1 cellular context compared by ENCODE assay signal in genomic region chr12:51883998-51884675, GRCh38.
TF ChIP-seq lines count a peak whose summit lies in the region.

No MANE protein-coding gene starts in this region.

TF ChIP-seq in K562, 482 proteins besides CTCF, POLR2A, EP300 and RAD21 (continued from another document and continues in another):
- TF ChIP-seq IRF9 (tag; IDR thresholded peaks at IDR 0.05) (0 out of 2 replicates have a peak, but pooled peaks have one; percentile 60), ASH1L (IDR thresholded peaks at IDR 0.05; ENCODE audit: borderline replicate concordance, low read depth, partially characterized antibody) (no peak), REST (CRISPR knock-in tag; IDR thresholded peaks at IDR 0.05; ENCODE audit: low read depth) (no peak), SIRT6 (IDR thresholded peaks at IDR 0.05; ENCODE audit: low read depth, low read length) (no peak), NR4A1 (CRISPR knock-in tag; IDR thresholded peaks at IDR 0.05) (no peak), NR4A1 (tag; IDR thresholded peaks at IDR 0.05) (peak; percentile 38; the same call in 1 of the 2 replicates), HDAC2 (IDR thresholded peaks at IDR 0.05) (no peak), MAFG (tag; conservative IDR thresholded peaks at IDR 0.05) (no peak), E2F4 (CRISPR knock-in tag; IDR thresholded peaks at IDR 0.05; ENCODE audit: low read depth) (no peak), THRB (CRISPR knock-in tag; conservative IDR thresholded peaks at IDR 0.05) (no peak), E2F3 (CRISPR knock-in tag; IDR thresholded peaks at IDR 0.05) (no peak), DEAF1 (CRISPR knock-in tag; IDR thresholded peaks at IDR 0.05) (no peak), CCNT2 (IDR thresholded peaks at IDR 0.05; ENCODE audit: borderline replicate concordance, extremely low read depth, insufficient read length, low read depth, low read length) (peak; percentile 66), PML (IDR thresholded peaks at IDR 0.05; ENCODE audit: low read length) (no peak), NFE2 (IDR thresholded peaks at IDR 0.05; ENCODE audit: low read depth) (no peak), CSDE1 (IDR thresholded peaks at IDR 0.05) (no peak), ZNF197 (CRISPR knock-in tag; IDR thresholded peaks at IDR 0.05; ENCODE audit: low read depth) (no peak; the same call in 1 of the 2 replicates), RBFOX2 (IDR thresholded peaks at IDR 0.05; ENCODE audit: low read depth, low read length) (no peak), PHB (CRISPR knock-in tag; IDR thresholded peaks at IDR 0.05) (no peak), HDAC3 (IDR thresholded peaks at IDR 0.05; ENCODE audit: borderline replicate concordance, partially characterized antibody) (no peak), ZNF830 (CRISPR knock-in tag; IDR thresholded peaks at IDR 0.05) (no peak), TCFL5 (CRISPR knock-in tag; conservative IDR thresholded peaks at IDR 0.05) (no peak), SMAD3 (CRISPR knock-in tag; conservative IDR thresholded peaks at IDR 0.05) (0 out of 2 replicates have a peak, but pooled peaks have one; percentile 11), IFI16 (CRISPR knock-in tag; IDR thresholded peaks at IDR 0.05) (no peak), ETV5 (CRISPR knock-in tag; IDR thresholded peaks at IDR 0.05; ENCODE audit: low read depth) (no peak), ZNF436 (CRISPR knock-in tag; IDR thresholded peaks at IDR 0.05) (no peak), ZFP1 (CRISPR knock-in tag; IDR thresholded peaks at IDR 0.05) (no peak), ZNF134 (CRISPR knock-in tag; conservative IDR thresholded peaks at IDR 0.05) (no peak), CREB3L1 (IDR thresholded peaks at IDR 0.05; ENCODE audit: borderline replicate concordance, low read depth) (no peak), RBM34 (IDR thresholded peaks at IDR 0.05; ENCODE audit: borderline replicate concordance, insufficient read depth, low read length) (no peak), MLX (CRISPR knock-in tag; conservative IDR thresholded peaks at IDR 0.05) (no peak), SRSF3 (IDR thresholded peaks at IDR 0.05; ENCODE audit: insufficient read depth, low read length) (no peak), ESRRB (CRISPR knock-in tag; IDR thresholded peaks at IDR 0.05; ENCODE audit: borderline replicate concordance) (no peak), ZNF695 (CRISPR knock-in tag; IDR thresholded peaks at IDR 0.05) (no peak), TBL1XR1 (IDR thresholded peaks at IDR 0.05; ENCODE audit: low read length in 2 of 2) (no peak), MNT (conservative IDR thresholded peaks at IDR 0.05) (peak in 1 of 2 experiments; percentile 16; a peak in 1 of 4 replicates), ZFP91 (CRISPR knock-in tag; IDR thresholded peaks at IDR 0.05) (no peak), CHD2 (IDR thresholded peaks at IDR 0.05; ENCODE audit: low read depth, low read length) (no peak), ZNF395 (CRISPR knock-in tag; IDR thresholded peaks at IDR 0.05) (peak; percentile 61; the same call in 1 of the 2 replicates), SP2 (IDR thresholded peaks at IDR 0.05; ENCODE audit: extremely low read depth, low read depth, low read length, poor library complexity, severe bottlenecking) (no peak), ELK3 (CRISPR knock-in tag; IDR thresholded peaks at IDR 0.05) (no peak), HOXB6 (CRISPR knock-in tag; IDR thresholded peaks at IDR 0.05; ENCODE audit: borderline replicate concordance) (no peak), POLR2H (tag; IDR thresholded peaks at IDR 0.05; ENCODE audit: low read depth) (peak; percentile 58), ZSCAN32 (CRISPR knock-in tag; IDR thresholded peaks at IDR 0.05) (no peak), SMARCC2 (IDR thresholded peaks at IDR 0.05; ENCODE audit: low read depth) (no peak), CEBPG (CRISPR knock-in tag; IDR thresholded peaks at IDR 0.05) (no peak), CEBPG (tag; conservative IDR thresholded peaks at IDR 0.05 in 1 of 2, IDR thresholded peaks at IDR 0.05 in 1 of 2) (peak in 1 of 2 experiments; percentile 60; a peak in 2 of 4 replicates), PHB2 (IDR thresholded peaks at IDR 0.05; ENCODE audit: low read depth) (no peak), THRA (IDR thresholded peaks at IDR 0.05) (no peak)
